Comparison of ENCODE assay signal across 1 cellular context in genomic region chr2:200300650-200301314, GRCh38.
TF ChIP-seq lines count a peak whose summit lies in the region.

No MANE protein-coding gene starts in this region.

TF ChIP-seq in SK-N-SH, 30 proteins besides CTCF, POLR2A, EP300 and RAD21 (continued from another document):
- TF ChIP-seq, protein P1, sequence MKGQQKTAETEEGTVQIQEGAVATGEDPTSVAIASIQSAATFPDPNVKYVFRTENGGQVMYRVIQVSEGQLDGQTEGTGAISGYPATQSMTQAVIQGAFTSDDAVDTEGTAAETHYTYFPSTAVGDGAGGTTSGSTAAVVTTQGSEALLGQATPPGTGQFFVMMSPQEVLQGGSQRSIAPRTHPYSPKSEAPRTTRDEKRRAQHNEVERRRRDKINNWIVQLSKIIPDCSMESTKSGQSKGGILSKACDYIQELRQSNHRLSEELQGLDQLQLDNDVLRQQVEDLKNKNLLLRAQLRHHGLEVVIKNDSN (IDR thresholded peaks at IDR 0.05; ENCODE audit: borderline replicate concordance, low read depth): no peak
- TF ChIP-seq, protein P2, sequence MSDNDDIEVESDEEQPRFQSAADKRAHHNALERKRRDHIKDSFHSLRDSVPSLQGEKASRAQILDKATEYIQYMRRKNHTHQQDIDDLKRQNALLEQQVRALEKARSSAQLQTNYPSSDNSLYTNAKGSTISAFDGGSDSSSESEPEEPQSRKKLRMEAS (IDR thresholded peaks at IDR 0.05; ENCODE audit: low read depth): no peak
- TF ChIP-seq ELF1 (IDR thresholded peaks at IDR 0.05) (no peak), RFX5 (IDR thresholded peaks at IDR 0.05; ENCODE audit: low read length) (no peak), MEF2A (IDR thresholded peaks at IDR 0.05; ENCODE audit: borderline replicate concordance, low read depth) (no peak), YY1 (IDR thresholded peaks at IDR 0.05; ENCODE audit: low read depth) (no peak), GABPA (IDR thresholded peaks at IDR 0.05; ENCODE audit: low read depth) (no peak), EZH2phosphoT487 (IDR thresholded peaks at IDR 0.05; ENCODE audit: borderline replicate concordance, low read depth) (no peak), TAF1 (IDR thresholded peaks at IDR 0.05; ENCODE audit: borderline replicate concordance, low read depth, low read length) (no peak), SIN3A (IDR thresholded peaks at IDR 0.05; ENCODE audit: borderline replicate concordance, low read depth, low read length) (no peak)
- TF ChIP-seq, protein P3, sequence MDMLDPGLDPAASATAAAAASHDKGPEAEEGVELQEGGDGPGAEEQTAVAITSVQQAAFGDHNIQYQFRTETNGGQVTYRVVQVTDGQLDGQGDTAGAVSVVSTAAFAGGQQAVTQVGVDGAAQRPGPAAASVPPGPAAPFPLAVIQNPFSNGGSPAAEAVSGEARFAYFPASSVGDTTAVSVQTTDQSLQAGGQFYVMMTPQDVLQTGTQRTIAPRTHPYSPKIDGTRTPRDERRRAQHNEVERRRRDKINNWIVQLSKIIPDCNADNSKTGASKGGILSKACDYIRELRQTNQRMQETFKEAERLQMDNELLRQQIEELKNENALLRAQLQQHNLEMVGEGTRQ (IDR thresholded peaks at IDR 0.05; ENCODE audit: borderline replicate concordance, low read depth, low read length): no peak
